In genomic region chr17:59353936-59354755, GRCh38 we compare ENCODE assay signal across 18 cellular contexts. TPM values are rescaled to one million over a fixed set of nuclear protein-coding genes. Genes with fewer than 3 reads are reported as not detected.
DNase-seq lines count a peak whose midpoint lies in the region; ATAC-seq, FAIRE-seq and TF ChIP-seq lines count a peak whose summit lies in the region.
"Had no signal": no experiment of that assay in that cellular context is flagged by ENCODE, and none has a peak within 500 bp of the region (broad histone marks: within the 10 kb centered on the region; RNA-seq: fewer than 3 reads in every experiment).

No MANE protein-coding gene starts in this region.

- H3K36me3 ChIP-seq in esophagus muscularis mucosa = peaks cover 0 to 19% (median 13%) of the 10 kb centered on the region in 4 donors
- peaks cover 12 to 26% (median 24%) of the 10 kb centered on the region in 3 donors for H3K36me3 ChIP-seq in skeletal muscle tissue (ENCODE audit: control insufficient read depth in 3 of 3, insufficient read depth in 3 of 3, low read length in 3 of 3)
- H3K36me3 ChIP-seq: MG63, ovary, SJSA1 had no signal

- H3K4me1 ChIP-seq in esophagus muscularis mucosa = peaks cover 95 to 99% (median 97%) of the 10 kb centered on the region in 4 donors
- peaks cover 78 to 85% (median 83%) of the 10 kb centered on the region in 3 donors for H3K4me1 ChIP-seq in skeletal muscle tissue (ENCODE audit: control insufficient read depth in 3 of 3, insufficient read depth in 3 of 3, low read length in 3 of 3)

- peaks cover 53% of the 10 kb centered on the region for H3K4me1 Mint-ChIP-seq in activated naive CD4-positive, alpha-beta T cell treated with anti-CD3 and anti-CD28 coated beads for 36 hours (ENCODE audit: low read depth)

- peak overlapping the region in 2 of 3 donors; percentile 11 to 28 for H3K9ac ChIP-seq in skeletal muscle tissue (ENCODE audit: low read depth in 1 of 3, low read length in 3 of 3)

- DNase-seq in DMS153 treated with DMSO at 0.1 percent for 48 hours (lab: John Stamatoyannopoulos, UW; ENCODE audit: unreplicated experiment) (peak; percentile 71), NCI-H2171 (lab: John Stamatoyannopoulos, UW) (peak; percentile 74), esophagus muscularis mucosa (ENCODE audit: extremely low spot score) (no peak), ureter (ENCODE audit: low spot score) (no peak), D721Med (ENCODE audit: insufficient read length, low spot score) (no peak)
- DNase-seq in activated naive CD4-positive, alpha-beta T cell treated with anti-CD3 and anti-CD28 coated beads for 36 hours = no peak
- DNase-seq: activated T-cell treated with anti-CD3 and anti-CD28 coated beads, Interleukin-2, amount 50 U/mL, for 4 hours; C1 segment of cervical spinal cord; hippocampal formation; MG63; NCI-H774; ovary; stimulated activated CD4-positive, alpha-beta T cell treated with anti-CD3 and anti-CD28 coated beads, Interleukin-2, amount 100 ng/mL, for 24 hours had no signal

- TF ChIP-seq CTCF in esophagus muscularis mucosa (IDR thresholded peaks at IDR 0.05) (no peak), D721Med (IDR thresholded peaks at IDR 0.05; ENCODE audit: insufficient read depth, missing control alignments) (no peak)

- H3K27ac Mint-ChIP-seq in activated naive CD4-positive, alpha-beta T cell treated with anti-CD3 and anti-CD28 coated beads for 36 hours = no peak overlapping the region

- TF ChIP-seq POLR2A in esophagus muscularis mucosa (IDR thresholded peaks at IDR 0.05; ENCODE audit: low read depth) = no peak

- 84% methylated on average over 9 of the region's 9 CpGs for whole genome bisulfite sequencing in esophagus muscularis mucosa

- H3K27me3 ChIP-seq in esophagus muscularis mucosa (no peaks in the 10 kb centered on the region), skeletal muscle tissue (ENCODE audit: control insufficient read depth in 3 of 3, insufficient read depth in 3 of 3, low read length in 3 of 3) (no peaks in the 10 kb centered on the region)
- H3K27me3 ChIP-seq: MG63, ovary, SJSA1 had no signal

- no peak for ATAC-seq in GM21360 (IDR thresholded peaks at IDR 0.05; ENCODE audit: unreplicated experiment)

- H3K4me3 ChIP-seq in esophagus muscularis mucosa (no peak overlapping the region), skeletal muscle tissue (ENCODE audit: low read length in 3 of 3) (no peak overlapping the region)
- H3K4me3 ChIP-seq: MG63, ovary, SJSA1 had no signal

- intact Hi-C loops in esophagus muscularis mucosa (cut with DNase I) = no loop called here
- intact Hi-C loops in activated naive CD4-positive, alpha-beta T cell treated with anti-CD3 and anti-CD28 coated beads for 36 hours (cut with micrococcal nuclease) = no loop called here

- H3K4me3 Mint-ChIP-seq in activated naive CD4-positive, alpha-beta T cell treated with anti-CD3 and anti-CD28 coated beads for 36 hours = no peak overlapping the region
- H3K4me3 Mint-ChIP-seq: activated T-cell treated with anti-CD3 and anti-CD28 coated beads, Interleukin-2, amount 50 U/mL, for 4 hours; stimulated activated naive CD8-positive, alpha-beta T cell treated with anti-CD3 and anti-CD28 coated beads, Interleukin-15, Interleukin-2, amounts not matched to agents 100 ng/mL and 50 ng/mL, for 24 hours had no signal

- H3K9me3 ChIP-seq in esophagus muscularis mucosa (no peaks in the 10 kb centered on the region), skeletal muscle tissue (ENCODE audit: control insufficient read depth in 3 of 3, low read length in 3 of 3) (no peaks in the 10 kb centered on the region)
- H3K9me3 ChIP-seq: ovary, SJSA1 had no signal

- H3K9me3 Mint-ChIP-seq in activated naive CD4-positive, alpha-beta T cell treated with anti-CD3 and anti-CD28 coated beads for 36 hours = peaks cover 7% of the 10 kb centered on the region

- CTCF ChIA-PET in activated naive CD4-positive, alpha-beta T cell treated with anti-CD3 and anti-CD28 coated beads for 36 hours (lab: Charles Lee) = interaction anchor here (0.7 kb wide), 1 partner anchor 28 kb away, joined by 5 read pairs; no protein-coding TSS in a partner anchor

- H3K36me3 Mint-ChIP-seq in activated naive CD4-positive, alpha-beta T cell treated with anti-CD3 and anti-CD28 coated beads for 36 hours (ENCODE audit: low read depth) = peaks cover 12% of the 10 kb centered on the region

- H3K27ac ChIP-seq in esophagus muscularis mucosa (replicated peaks in 1 of 4) (peak overlapping the region; percentile 32 to 43 (median 40)), skeletal muscle tissue (ENCODE audit: low read depth, low read length) (peak overlapping the region; percentile 42)
- H3K27ac ChIP-seq: HL-60, ovary, SJSA1 had no signal

- no peak for FAIRE-seq in D721Med (lab: Jason Lieb, UNC)

- no peaks in the 10 kb centered on the region for H3K27me3 Mint-ChIP-seq in activated naive CD4-positive, alpha-beta T cell treated with anti-CD3 and anti-CD28 coated beads for 36 hours (ENCODE audit: low read depth)
- H3K27me3 Mint-ChIP-seq: stimulated activated naive CD8-positive, alpha-beta T cell treated with anti-CD3 and anti-CD28 coated beads, Interleukin-15, Interleukin-2, amounts not matched to agents 100 ng/mL and 50 ng/mL, for 24 hours had no signal

- no peak for TF ChIP-seq EP300 in esophagus muscularis mucosa (IDR thresholded peaks at IDR 0.05)

RNA-seq across cellular contexts. Expression of gene YPEL2, which starts 22.7 kb away (rescaled TPM):
- total RNA-seq in esophagus muscularis mucosa (10 to 100 TPM; 27.7 to 62.9 (median 28.8) TPM), skeletal muscle tissue (21.9 TPM), ureter (29.4 TPM)
- 1 to 10 TPM; 4.3 to 4.4 TPM for total RNA-seq in activated naive CD4-positive, alpha-beta T cell treated with anti-CD3 and anti-CD28 coated beads for 36 hours

Comparison
In these comparisons a context has a peak if more than half of its experiments do, and no peak if none do; other contexts are left out.
1. DNase-seq: peak in DMS153 treated with DMSO at 0.1 percent for 48 hours (single experiment) and NCI-H2171 (single experiment); none in esophagus muscularis mucosa (single experiment), ureter (single experiment), D721Med (single experiment) and activated naive CD4-positive, alpha-beta T cell treated with anti-CD3 and anti-CD28 coated beads for 36 hours (single experiment).